1 cellular context compared by ENCODE assay signal in the genomic region with DNA sequence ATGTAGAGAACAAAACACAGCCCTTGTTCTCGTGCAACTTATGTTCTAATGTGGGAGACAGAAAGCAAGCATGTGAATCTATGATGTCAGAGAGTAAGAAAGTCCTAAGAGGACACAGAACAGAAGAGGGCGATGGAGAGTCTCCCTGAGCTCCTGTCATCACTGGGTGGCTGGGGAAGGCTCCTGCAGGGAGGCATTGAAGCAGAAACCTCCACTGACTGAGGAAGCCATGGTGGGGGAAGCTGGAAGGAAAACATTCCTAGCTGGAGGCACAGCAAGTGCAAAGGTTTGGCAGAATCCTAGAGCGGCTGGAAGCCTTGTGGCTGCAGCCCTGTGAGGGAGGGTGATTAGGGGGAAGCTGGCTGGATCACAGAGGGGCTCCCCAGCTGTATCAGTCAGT.
TF ChIP-seq lines count a peak whose summit lies in the region.

No MANE protein-coding gene starts in this region.

TF ChIP-seq in GM12878, 131 proteins besides CTCF, POLR2A, EP300 and RAD21 (continued from another document):
- TF ChIP-seq, protein P1, sequence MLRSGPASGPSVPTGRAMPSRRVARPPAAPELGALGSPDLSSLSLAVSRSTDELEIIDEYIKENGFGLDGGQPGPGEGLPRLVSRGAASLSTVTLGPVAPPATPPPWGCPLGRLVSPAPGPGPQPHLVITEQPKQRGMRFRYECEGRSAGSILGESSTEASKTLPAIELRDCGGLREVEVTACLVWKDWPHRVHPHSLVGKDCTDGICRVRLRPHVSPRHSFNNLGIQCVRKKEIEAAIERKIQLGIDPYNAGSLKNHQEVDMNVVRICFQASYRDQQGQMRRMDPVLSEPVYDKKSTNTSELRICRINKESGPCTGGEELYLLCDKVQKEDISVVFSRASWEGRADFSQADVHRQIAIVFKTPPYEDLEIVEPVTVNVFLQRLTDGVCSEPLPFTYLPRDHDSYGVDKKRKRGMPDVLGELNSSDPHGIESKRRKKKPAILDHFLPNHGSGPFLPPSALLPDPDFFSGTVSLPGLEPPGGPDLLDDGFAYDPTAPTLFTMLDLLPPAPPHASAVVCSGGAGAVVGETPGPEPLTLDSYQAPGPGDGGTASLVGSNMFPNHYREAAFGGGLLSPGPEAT (IDR thresholded peaks at IDR 0.05; ENCODE audit: low read depth): no peak
- TF ChIP-seq ESRRA (IDR thresholded peaks at IDR 0.05; ENCODE audit: low read length) (no peak), BACH1 (IDR thresholded peaks at IDR 0.05; ENCODE audit: borderline replicate concordance) (no peak), ZNF384 (IDR thresholded peaks at IDR 0.05; ENCODE audit: borderline replicate concordance, low read depth, low read length) (no peak), SIN3A (IDR thresholded peaks at IDR 0.05; ENCODE audit: low read depth, low read length) (no peak)
